In the genomic region with DNA sequence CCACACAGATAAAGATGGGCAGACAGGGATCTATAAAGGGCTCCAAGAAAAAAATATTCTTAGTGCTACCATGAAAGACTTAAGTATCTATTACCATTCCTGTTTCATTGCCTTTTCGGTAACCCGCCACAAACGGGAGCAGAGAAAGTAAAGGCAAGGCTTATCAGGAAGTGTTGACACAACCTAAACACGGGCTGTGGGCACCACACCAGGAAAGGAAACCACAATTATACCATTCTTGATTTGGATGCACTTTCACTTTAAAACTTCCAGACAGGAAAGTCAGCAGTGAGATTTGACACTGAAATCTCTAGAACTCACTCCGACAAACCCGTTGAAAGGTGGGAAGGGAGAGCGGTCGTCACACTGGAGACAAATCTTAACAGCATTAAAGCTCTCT, we compare ENCODE assay signal across 12 cellular contexts. TPM values are rescaled to one million over a fixed set of nuclear protein-coding genes. Genes with fewer than 3 reads are reported as not detected.
A peak's percentile ranks its signal among the peaks of the same experiment; 100 is the strongest.
DNase-seq lines count a peak whose midpoint lies in the region; ATAC-seq, FAIRE-seq and TF ChIP-seq lines count a peak whose summit lies in the region.
"Had no signal": no experiment of that assay in that cellular context is flagged by ENCODE, and none has a peak within 500 bp of the region (broad histone marks: within the 10 kb centered on the region; RNA-seq: fewer than 3 reads in every experiment).

No MANE protein-coding gene starts in this region.

- TF ChIP-seq POLR2A in heart left ventricle (IDR thresholded peaks at IDR 0.05) (no peak), HepG2 (IDR thresholded peaks at IDR 0.05; ENCODE audit: insufficient read depth in 1 of 2, low read depth in 2 of 2, low read length in 2 of 2) (no peak)

- peak overlapping the region; percentile 16; the same call in 1 of the 2 replicates for H3K9ac ChIP-seq in HepG2 (ENCODE audit: insufficient read depth, low read depth, low read length)
- H3K9ac ChIP-seq: KMS-11 had no signal

- H3K4me2 ChIP-seq in HepG2 (ENCODE audit: low read depth, low read length): peak overlapping the region; percentile 80
- H3K4me2 ChIP-seq: KMS-11 had no signal

- ATAC-seq in heart left ventricle (no peak), HepG2 (no peak), thoracic aorta (ENCODE audit: insufficient number of reproducible peaks, low FRiP score, low read depth) (no peak), GM18907 (IDR thresholded peaks at IDR 0.05; ENCODE audit: unreplicated experiment) (no peak), GM19035 (IDR thresholded peaks at IDR 0.05; ENCODE audit: unreplicated experiment) (no peak)

- H3K9me3 ChIP-seq in heart left ventricle (no peaks in the 10 kb centered on the region), right atrium auricular region (no peaks in the 10 kb centered on the region), HepG2 (ENCODE audit: low read length) (no peaks in the 10 kb centered on the region), thoracic aorta (no peaks in the 10 kb centered on the region)

- H3K27ac ChIP-seq in heart left ventricle: peak overlapping the region in 1 of 12 donors; percentile 3
- no peak overlapping the region for H3K27ac ChIP-seq in right atrium auricular region
- H3K27ac ChIP-seq in HepG2 (ENCODE audit: extremely low read length, insufficient read depth, low read length): no peak overlapping the region
- H3K27ac ChIP-seq in thoracic aorta: no peak overlapping the region
- H3K27ac ChIP-seq: KMS-11 had no signal

- no TSS peak for BruUV-seq in HepG2 (replicated peaks; lab: Mats Ljungman, UMichigan)

- peaks cover 76% of the 10 kb centered on the region for H4K20me1 ChIP-seq in HepG2 (ENCODE audit: insufficient read depth, low read length)

- CTCF ChIA-PET in HepG2 (lab: Yijun Ruan, JAX; ENCODE audit: low intra/inter-chr PET ratio, low total read pairs): no interaction called here

- TF ChIP-seq EP300 in HepG2 (IDR thresholded peaks at IDR 0.05; ENCODE audit: low read depth in 2 of 2, low read length in 2 of 2) (no peak), HepG2 (CRISPR knock-in tag; IDR thresholded peaks at IDR 0.05; ENCODE audit: borderline replicate concordance) (no peak)

- H3K36me3 ChIP-seq in heart left ventricle: peaks cover 0 to 19% (median 0%) of the 10 kb centered on the region in 9 donors
- H3K36me3 ChIP-seq in right atrium auricular region: no peaks in the 10 kb centered on the region
- H3K36me3 ChIP-seq in HepG2 (replicated peaks in 1 of 2; ENCODE audit: control insufficient read depth in 1 of 2, insufficient read depth in 2 of 2, low read length in 2 of 2): peaks cover 3 to 51% of the 10 kb centered on the region in 2 experiments; a peak in 3 of 5 replicates
- no peaks in the 10 kb centered on the region for H3K36me3 ChIP-seq in thoracic aorta

- H3K27me3 ChIP-seq in heart left ventricle: peaks cover 0 to 6% (median 0%) of the 10 kb centered on the region in 9 donors
- peaks cover 0 to 4% of the 10 kb centered on the region in 2 donors for H3K27me3 ChIP-seq in right atrium auricular region
- H3K27me3 ChIP-seq in HepG2 (ENCODE audit: control insufficient read depth in 1 of 2, insufficient read depth in 2 of 2, low read length in 2 of 2): no peaks in the 10 kb centered on the region; a peak in 1 of 5 replicates
- H3K27me3 ChIP-seq in thoracic aorta (replicated peaks; ENCODE audit: insufficient read depth): no peaks in the 10 kb centered on the region

- POLR2A ChIA-PET in HepG2 (lab: Yijun Ruan, JAX): interaction anchor here (1.0 kb wide), 1 partner anchor 95 kb away, joined by 3 read pairs; no protein-coding TSS in a partner anchor

- no peak for TF ChIP-seq RAD21 in HepG2 (CRISPR knock-in tag; IDR thresholded peaks at IDR 0.05)

- DNase-seq in heart left ventricle (no peak), right atrium auricular region (ENCODE audit: low spot score) (no peak), choroid plexus epithelial cell (ENCODE audit: low read depth) (peak; percentile 48), HepG2 (ENCODE audit: low spot score) (no peak), thoracic aorta (ENCODE audit: low spot score) (no peak), T-helper 9 cell (no peak)
- DNase-seq: EL, NCI-H345, T1000 had no signal

- H3K4me3 ChIP-seq in heart left ventricle (peak overlapping the region in 7 of 12 donors; percentile 6 to 19 (median 12)), right atrium auricular region (no peak overlapping the region), choroid plexus epithelial cell (ENCODE audit: low read depth, low read length) (peak overlapping the region; percentile 38), HepG2 (replicated peaks in 1 of 3; ENCODE audit: insufficient read depth in 1 of 3, low read depth in 2 of 3, low read length in 3 of 3) (0 out of 6 replicates have a peak overlapping the region, but pooled peaks of 2 of the 3 experiments have one; percentile 6 to 92), thoracic aorta (peak overlapping the region; percentile 61)

- H3K79me2 ChIP-seq in HepG2 (ENCODE audit: insufficient read depth, low read length): peaks cover 97% of the 10 kb centered on the region

- intact Hi-C loops in heart left ventricle (cut with DNase I): loop anchor here in 2 of 10 donors (10.0 kb wide), 2 partner anchors 158 to 812 kb away; no protein-coding TSS in a partner anchor
- intact Hi-C loops in HepG2 (cut with micrococcal nuclease; ENCODE audit: unreplicated experiment): no loop called here

- no peak for FAIRE-seq in HepG2 (lab: Jason Lieb, UNC)

- in situ Hi-C loops in HepG2 (cut with HindIII; ENCODE audit: extremely low pct_ligation_motif_present, low pct_unique_long_range_greater_than_20kb): loop anchor here (10.0 kb wide), 1 partner anchor 158 kb away; no protein-coding TSS in a partner anchor

- TF ChIP-seq CTCF in heart left ventricle (IDR thresholded peaks at IDR 0.05) (no peak), right atrium auricular region (IDR thresholded peaks at IDR 0.05) (no peak), choroid plexus epithelial cell (conservative IDR thresholded peaks at IDR 0.05; ENCODE audit: low read depth, low read length) (no peak), HepG2 (CRISPR knock-in tag; IDR thresholded peaks at IDR 0.05) (no peak), thoracic aorta (IDR thresholded peaks at IDR 0.05) (no peak)

- H3K4me1 ChIP-seq in heart left ventricle (peaks cover 0 to 53% (median 24%) of the 10 kb centered on the region in 12 donors), right atrium auricular region (peaks cover 0 to 24% of the 10 kb centered on the region in 2 donors), HepG2 (ENCODE audit: insufficient read depth, low read length) (peaks cover 77% of the 10 kb centered on the region), thoracic aorta (ENCODE audit: control insufficient read depth in 1 of 2, low read depth in 2 of 2) (peaks cover 20 to 65% of the 10 kb centered on the region in 2 donors)

- H2AFZ ChIP-seq in HepG2 (ENCODE audit: low read length): no peak overlapping the region

- 16 to 30% (median 27%) methylated on average over 8 of the region's 8 CpGs for WGBS in heart left ventricle, 4 donors
- whole genome bisulfite sequencing in HepG2 (ENCODE audit: low lambda C conversion rate): 74% methylated on average over 8 of the region's 8 CpGs

TF ChIP-seq in HepG2, 621 proteins besides CTCF, POLR2A, EP300 and RAD21 (continues in another document):
- TF ChIP-seq, protein P1, sequence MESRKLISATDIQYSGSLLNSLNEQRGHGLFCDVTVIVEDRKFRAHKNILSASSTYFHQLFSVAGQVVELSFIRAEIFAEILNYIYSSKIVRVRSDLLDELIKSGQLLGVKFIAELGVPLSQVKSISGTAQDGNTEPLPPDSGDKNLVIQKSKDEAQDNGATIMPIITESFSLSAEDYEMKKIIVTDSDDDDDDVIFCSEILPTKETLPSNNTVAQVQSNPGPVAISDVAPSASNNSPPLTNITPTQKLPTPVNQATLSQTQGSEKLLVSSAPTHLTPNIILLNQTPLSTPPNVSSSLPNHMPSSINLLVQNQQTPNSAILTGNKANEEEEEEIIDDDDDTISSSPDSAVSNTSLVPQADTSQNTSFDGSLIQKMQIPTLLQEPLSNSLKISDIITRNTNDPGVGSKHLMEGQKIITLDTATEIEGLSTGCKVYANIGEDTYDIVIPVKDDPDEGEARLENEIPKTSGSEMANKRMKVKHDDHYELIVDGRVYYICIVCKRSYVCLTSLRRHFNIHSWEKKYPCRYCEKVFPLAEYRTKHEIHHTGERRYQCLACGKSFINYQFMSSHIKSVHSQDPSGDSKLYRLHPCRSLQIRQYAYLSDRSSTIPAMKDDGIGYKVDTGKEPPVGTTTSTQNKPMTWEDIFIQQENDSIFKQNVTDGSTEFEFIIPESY (CRISPR knock-in tag; IDR thresholded peaks at IDR 0.05): peak; percentile 61; the same call in 1 of the 2 replicates
- TF ChIP-seq ZNF432 (CRISPR knock-in tag; IDR thresholded peaks at IDR 0.05; ENCODE audit: borderline replicate concordance) (no peak), ZNF451 (CRISPR knock-in tag; IDR thresholded peaks at IDR 0.05) (no peak), REL (CRISPR knock-in tag; conservative IDR thresholded peaks at IDR 0.05) (no peak)

RNA-seq across cellular contexts. Expression of gene TLE1, which starts 6.5 kb away (rescaled TPM):
- 10 to 100 TPM in 5 of 9 donors, 1 to 10 TPM in 4; 6.2 to 25.4 (median 12.0) TPM for total RNA-seq in heart left ventricle
- 1 to 10 TPM; 7.9 to 9.6 TPM for polyA plus RNA-seq in heart left ventricle
- total RNA-seq in right atrium auricular region: 10 to 100 TPM; 17.1 to 42.8 TPM
- 30.7 and 35.9 TPM in 2 replicates for total RNA-seq in HepG2 (2016; rRNA removed; fragmentation: Illumina TruSeq; extraction: Trizol)
- total RNA-seq in HepG2 (2016; cell fraction: cytosol; rRNA removed; fragmentation: Illumina TruSeq; extraction: Trizol; ENCODE audit: low read depth): 10.5 and 15.5 TPM in 2 replicates
- 28.4 and 35.8 TPM in 2 replicates for total RNA-seq in HepG2 (2016; cell fraction: insoluble cytoplasmic fraction; rRNA removed; fragmentation: Illumina TruSeq; extraction: Trizol)
- 21.3 and 25.1 TPM in 2 replicates for total RNA-seq in HepG2 (2016; cell fraction: membrane; rRNA removed; fragmentation: Illumina TruSeq; extraction: Trizol)
- 32.7 and 35.7 TPM in 2 replicates for total RNA-seq in HepG2 (2016; cell fraction: nucleus; rRNA removed; fragmentation: Illumina TruSeq; extraction: Trizol)
- polyA plus RNA-seq in HepG2 (2011; rRNA removed): 109 and 121 TPM in 2 replicates
- polyA plus RNA-seq in HepG2 (2011; cell fraction: cytosol; rRNA removed): 81.0 and 82.2 TPM in 2 replicates
- polyA plus RNA-seq in HepG2 (2011; cell fraction: nucleus; rRNA removed): 88.7 and 102 TPM in 2 replicates
- 76.2 and 83.2 TPM in 2 replicates for polyA plus RNA-seq in HepG2 (2012)
- 5.7 and 6.0 TPM in 2 replicates for polyA plus RNA-seq in HepG2 (2016; cell fraction: cytosol; fragmentation: Illumina TruSeq; extraction: Trizol; ENCODE audit: low read depth)
- polyA plus RNA-seq in HepG2 (2016; cell fraction: insoluble cytoplasmic fraction; fragmentation: Illumina TruSeq; extraction: Trizol; ENCODE audit: low read depth): 37.9 and 46.7 TPM in 2 replicates
- polyA plus RNA-seq in HepG2 (2016; cell fraction: membrane; fragmentation: Illumina TruSeq; extraction: Trizol; ENCODE audit: low read depth): 16.5 and 18.0 TPM in 2 replicates
- 51.4 and 59.9 TPM in 2 replicates for polyA plus RNA-seq in HepG2 (2016; cell fraction: nucleus; fragmentation: Illumina TruSeq; extraction: Trizol; ENCODE audit: insufficient read depth, low read depth)
- 0.94 and 127 TPM in 2 replicates for polyA minus RNA-seq in HepG2 (2011; rRNA and poly(A)+ RNA removed; ENCODE audit: low replicate concordance)
- 63.4 and 65.8 TPM in 2 replicates for polyA minus RNA-seq in HepG2 (2011; cell fraction: cytosol; rRNA and poly(A)+ RNA removed)
- polyA minus RNA-seq in HepG2 (2011; cell fraction: nucleus; rRNA and poly(A)+ RNA removed): 111 and 120 TPM in 2 replicates
- total RNA-seq in thoracic aorta: 10 to 100 TPM; 69.7 to 74.1 TPM

Comparison
In these comparisons a context has a peak if more than half of its experiments do, and no peak if none do; other contexts are left out.
1. H3K4me3 ChIP-seq: peak in heart left ventricle (7 of 12), choroid plexus epithelial cell (single experiment), HepG2 (2 of 3) and thoracic aorta (single experiment); none in right atrium auricular region (0 of 2).